In the genomic region with DNA sequence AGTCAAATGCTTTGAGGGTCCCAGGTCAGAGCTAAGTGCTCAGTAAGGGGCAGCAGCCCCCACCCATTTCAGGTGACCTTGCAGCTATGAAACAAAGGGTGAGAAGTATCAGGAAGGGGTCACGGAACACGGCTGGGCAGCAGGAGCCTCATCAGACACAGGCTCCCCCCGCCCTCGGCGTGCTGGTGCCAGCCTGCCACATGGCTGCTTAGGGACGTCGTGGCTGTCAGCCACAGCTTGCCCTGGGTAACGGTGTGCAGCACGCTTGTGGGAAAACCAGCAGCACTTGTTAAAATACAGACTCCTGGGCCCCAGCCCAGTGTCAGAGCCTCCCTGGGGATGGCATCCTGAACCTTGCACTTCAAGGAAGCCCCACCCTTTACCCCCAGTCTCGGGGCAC, we compare ENCODE assay signal across 24 cellular contexts. TPM values are rescaled to one million over a fixed set of nuclear protein-coding genes. Genes with fewer than 3 reads are reported as not detected.
DNase-seq lines count a peak whose midpoint lies in the region; ATAC-seq, FAIRE-seq and TF ChIP-seq lines count a peak whose summit lies in the region.
"Had no signal": no experiment of that assay in that cellular context is flagged by ENCODE, and none has a peak within 500 bp of the region (broad histone marks: within the 10 kb centered on the region; RNA-seq: fewer than 3 reads in every experiment).

No MANE protein-coding gene starts in this region.

- peaks cover 0 to 3% of the 10 kb centered on the region in 2 donors for H3K9me3 Mint-ChIP-seq in activated T-cell treated with anti-CD3 and anti-CD28 coated beads, Interleukin-2, amount 50 U/mL, for 72 hours
- H3K9me3 Mint-ChIP-seq in activated T-cell treated with anti-CD3 and anti-CD28 coated beads, Interleukin-2, amount 50 U/mL, for 4 hours, result no peaks in the 10 kb centered on the region
- H3K9me3 Mint-ChIP-seq in osteocyte (ENCODE audit: unreplicated experiment), result no peaks in the 10 kb centered on the region
- H3K9me3 Mint-ChIP-seq: IgD-negative memory B cell had no signal

- 4% methylated on average over 10 of the region's 10 CpGs for WGBS in K562 (ENCODE audit: insufficient coverage, low coverage, missing lambda C conversion rate)
- 68 to 71% methylated on average over 3 to 10 of the region's 10 CpGs for WGBS in upper lobe of left lung, 2 donors

- intact Hi-C loops in K562 (cut with micrococcal nuclease), result no loop called here

- H3K9ac ChIP-seq in K562 (ENCODE audit: insufficient read depth in 1 of 2, low read depth in 2 of 2, low read length in 2 of 2), result no peak overlapping the region
- H3K9ac ChIP-seq: SK-N-SH had no signal

- peaks cover 0 to 4% of the 10 kb centered on the region in 2 donors for H3K36me3 Mint-ChIP-seq in activated T-cell treated with anti-CD3 and anti-CD28 coated beads, Interleukin-2, amount 50 U/mL, for 72 hours (ENCODE audit: insufficient read depth in 2 of 2)
- H3K36me3 Mint-ChIP-seq in activated T-cell treated with anti-CD3 and anti-CD28 coated beads, Interleukin-2, amount 50 U/mL, for 4 hours (ENCODE audit: insufficient read depth), result no peaks in the 10 kb centered on the region
- H3K36me3 Mint-ChIP-seq in osteocyte (ENCODE audit: unreplicated experiment), result no peaks in the 10 kb centered on the region
- H3K36me3 Mint-ChIP-seq: IgD-negative memory B cell had no signal

- H3K4me3 Mint-ChIP-seq in activated T-cell treated with anti-CD3 and anti-CD28 coated beads, Interleukin-2, amount 50 U/mL, for 72 hours, result no peak overlapping the region
- no peak overlapping the region for H3K4me3 Mint-ChIP-seq in activated T-cell treated with anti-CD3 and anti-CD28 coated beads, Interleukin-2, amount 50 U/mL, for 4 hours
- no peak overlapping the region for H3K4me3 Mint-ChIP-seq in osteocyte (ENCODE audit: unreplicated experiment)
- H3K4me3 Mint-ChIP-seq: B cell, IgD-negative memory B cell had no signal

- peaks cover 0 to 13% of the 10 kb centered on the region in 2 experiments; a peak in 2 of 5 replicates for H3K4me1 ChIP-seq in K562 (replicated peaks in 1 of 2; ENCODE audit: control insufficient read depth in 2 of 2, insufficient read depth in 2 of 2, low read length in 2 of 2)
- H3K4me1 ChIP-seq in upper lobe of left lung, result peaks cover 0 to 6% (median 2%) of the 10 kb centered on the region in 4 donors

- H3K9me3 ChIP-seq in K562 (replicated peaks; ENCODE audit: control insufficient read depth, insufficient read depth, low read depth, low read length) (no peaks in the 10 kb centered on the region), upper lobe of left lung (no peaks in the 10 kb centered on the region)
- H3K9me3 ChIP-seq: SK-N-SH had no signal

- TF ChIP-seq CTCF in K562 (IDR thresholded peaks at IDR 0.05 in 2 of 3, conservative IDR thresholded peaks at IDR 0.05 in 1 of 3; ENCODE audit: insufficient read depth in 2 of 3, low read depth in 1 of 3, low read length in 3 of 3) (no peak), osteocyte (IDR thresholded peaks at IDR 0.05) (no peak), upper lobe of left lung (IDR thresholded peaks at IDR 0.05) (no peak)

- H3K27ac Mint-ChIP-seq in activated T-cell treated with anti-CD3 and anti-CD28 coated beads, Interleukin-2, amount 50 U/mL, for 72 hours, result peak overlapping the region; percentile 39
- H3K27ac Mint-ChIP-seq in osteocyte (ENCODE audit: unreplicated experiment), result no peak overlapping the region
- H3K27ac Mint-ChIP-seq: B cell, IgD-negative memory B cell had no signal

- no peak overlapping the region for H2AFZ ChIP-seq in K562 (ENCODE audit: low read depth, low read length)

- ATAC-seq in activated T-cell treated with anti-CD3 and anti-CD28 coated beads, Interleukin-2, amount 50 U/mL, for 72 hours (replicated peaks in 1 of 2), result no peak
- ATAC-seq in activated T-cell treated with anti-CD3 and anti-CD28 coated beads, Interleukin-2, amount 50 U/mL, for 4 hours, result no peak
- ATAC-seq in K562, result no peak
- no peak for ATAC-seq in upper lobe of left lung (ENCODE audit: low FRiP score in 2 of 2)
- ATAC-seq: HCT116 had no signal

- H3K4me3 ChIP-seq in K562, result no peak overlapping the region
- no peak overlapping the region for H3K4me3 ChIP-seq in upper lobe of left lung

- H3K27me3 ChIP-seq in K562 (ENCODE audit: control insufficient read depth in 2 of 2, insufficient read depth in 2 of 2, low read length in 2 of 2), result peaks cover 26 to 38% of the 10 kb centered on the region in 2 experiments; a peak in 4 of 5 replicates
- H3K27me3 ChIP-seq in upper lobe of left lung, result no peaks in the 10 kb centered on the region

- TF ChIP-seq POLR2A in K562 (conservative IDR thresholded peaks at IDR 0.05), result no peak
- no peak for TF ChIP-seq POLR2A in upper lobe of left lung (IDR thresholded peaks at IDR 0.05)

- H3K4me1 Mint-ChIP-seq in activated T-cell treated with anti-CD3 and anti-CD28 coated beads, Interleukin-2, amount 50 U/mL, for 72 hours (ENCODE audit: low read depth), result peaks cover 6% of the 10 kb centered on the region
- peaks cover 6% of the 10 kb centered on the region for H3K4me1 Mint-ChIP-seq in activated T-cell treated with anti-CD3 and anti-CD28 coated beads, Interleukin-2, amount 50 U/mL, for 4 hours (ENCODE audit: low read depth)
- peaks cover 13% of the 10 kb centered on the region for H3K4me1 Mint-ChIP-seq in osteocyte (ENCODE audit: unreplicated experiment)

- H4K20me1 ChIP-seq in K562 (replicated peaks; ENCODE audit: control insufficient read depth, insufficient read depth, low read length), result 0 out of 2 replicates have a peak, but pooled peaks cover 3% of the 10 kb centered on the region

- no peaks in the 10 kb centered on the region for H3K27me3 Mint-ChIP-seq in activated T-cell treated with anti-CD3 and anti-CD28 coated beads, Interleukin-2, amount 50 U/mL, for 72 hours (ENCODE audit: low read depth)
- peaks cover 5% of the 10 kb centered on the region for H3K27me3 Mint-ChIP-seq in activated T-cell treated with anti-CD3 and anti-CD28 coated beads, Interleukin-2, amount 50 U/mL, for 4 hours (ENCODE audit: low read depth)
- no peaks in the 10 kb centered on the region for H3K27me3 Mint-ChIP-seq in osteocyte (ENCODE audit: unreplicated experiment)

- no peak for TF ChIP-seq RAD21 in K562 (CRISPR knock-in tag; conservative IDR thresholded peaks at IDR 0.05 in 1 of 2, IDR thresholded peaks at IDR 0.05 in 1 of 2)

- no peaks in the 10 kb centered on the region for H3K79me2 ChIP-seq in K562 (ENCODE audit: control insufficient read depth, insufficient read depth, low read length)

- BruUV-seq in K562 (replicated peaks; lab: Mats Ljungman, UMichigan), result no TSS peak

- H3K27ac ChIP-seq in K562 (ENCODE audit: extremely low read depth, low read depth, low read length) (no peak overlapping the region), upper lobe of left lung (no peak overlapping the region)

- no peak for FAIRE-seq in K562 (lab: Jason Lieb, UNC)
- FAIRE-seq: GM12891, H1 had no signal

- no peaks in the 10 kb centered on the region for H3K9me1 ChIP-seq in K562 (ENCODE audit: control insufficient read depth, insufficient read depth, low read length)

- in situ Hi-C loops in K562 (cut with MboI), result no loop called here

- CTCF ChIA-PET in K562 (lab: Yijun Ruan, JAX; ENCODE audit: low intra/inter-chr PET ratio), result no interaction called here

- no peaks in the 10 kb centered on the region for H3K36me3 ChIP-seq in K562 (ENCODE audit: control insufficient read depth, insufficient read depth, low read length)
- H3K36me3 ChIP-seq in upper lobe of left lung, result no peaks in the 10 kb centered on the region

- no peak for DNase-seq in activated T-cell treated with anti-CD3 and anti-CD28 coated beads, Interleukin-2, amount 50 U/mL, for 72 hours
- DNase-seq in activated T-cell treated with anti-CD3 and anti-CD28 coated beads, Interleukin-2, amount 50 U/mL, for 4 hours, result no peak
- DNase-seq in K562 (ENCODE audit: extremely low read depth in 1 of 4, low spot score in 3 of 4), result no peak
- peak; percentile 75 for DNase-seq in osteocyte (ENCODE audit: extremely low spot score, unreplicated experiment)
- DNase-seq in NCI-H1105 (lab: John Stamatoyannopoulos, UW), result no peak
- DNase-seq in KG1 (lab: John Stamatoyannopoulos, UW), result no peak
- DNase-seq in upper lobe of left lung, result no peak
- DNase-seq: Calu3, DMS79 treated with DMSO at 0.1 percent for 48 hours, GF-D8, Kasumi-1, NCI-H1092 treated with DMSO at 0.1 percent for 48 hours, NCI-H146, NCI-H1930, NCI-H2107, NCI-H524, NCI-H774, SIG-M5, SK-N-SH had no signal

- POLR2A ChIA-PET in K562 (lab: Yijun Ruan, JAX), result no interaction called here

- TF ChIP-seq EP300 in K562 (IDR thresholded peaks at IDR 0.05; ENCODE audit: low read length) (no peak), upper lobe of left lung (IDR thresholded peaks at IDR 0.05) (no peak)

- no peak overlapping the region for H3K4me2 ChIP-seq in K562 (ENCODE audit: insufficient read depth, low read length)
- H3K4me2 ChIP-seq: SK-N-SH had no signal

TF ChIP-seq in K562, 482 proteins besides CTCF, POLR2A, EP300 and RAD21 (continues in another document):
- TF ChIP-seq ZNF431 (CRISPR knock-in tag; IDR thresholded peaks at IDR 0.05), result 0 out of 2 replicates have a peak, but pooled peaks have one; percentile 26

RNA-seq across cellular contexts. Expression of gene SSR1, which starts 39.3 kb away (rescaled TPM):
- total RNA-seq in activated T-cell treated with anti-CD3 and anti-CD28 coated beads, Interleukin-2, amount 50 U/mL, for 72 hours, result 100 to 1,000 TPM; 127 to 154 TPM
- 100 to 1,000 TPM; 133 to 146 (median 135) TPM for total RNA-seq in activated T-cell treated with anti-CD3 and anti-CD28 coated beads, Interleukin-2, amount 50 U/mL, for 4 hours
- total RNA-seq in K562 (2011; cell fraction: chromatin; rRNA removed; ENCODE audit: low replicate concordance), result 114 and 205 TPM in 2 replicates
- 79.2 and 86.9 TPM in 2 replicates for total RNA-seq in K562 (2011; cell fraction: nucleolus; rRNA removed)
- 142 and 219 TPM in 2 replicates for total RNA-seq in K562 (2011; cell fraction: nucleoplasm; rRNA removed)
- total RNA-seq in K562 (2014; rRNA removed), result 75.7 and 87.7 TPM in 2 replicates
- 129 and 148 TPM in 2 replicates for total RNA-seq in K562 (2014; rRNA removed; fragmentation: Illumina TruSeq; extraction: Trizol)
- 94.0 and 97.4 TPM in 2 replicates for total RNA-seq in K562 (2015; rRNA removed; fragmentation: Illumina TruSeq; extraction: Trizol)
- 144 and 147 TPM in 2 replicates for total RNA-seq in K562 (2021)
- 176 and 197 TPM in 2 replicates for polyA plus RNA-seq in K562 (2011; rRNA removed)
- 34.5 and 75.0 TPM in 2 replicates for polyA plus RNA-seq in K562 (2011; cell fraction: cytosol; rRNA removed)
- polyA plus RNA-seq in K562 (2011; cell fraction: nucleus; rRNA removed), result 38.8 and 65.1 TPM in 2 replicates
- 157 and 163 TPM in 2 replicates for polyA plus RNA-seq in K562 (2012)
- polyA plus RNA-seq in K562 (2014; fragmentation: Illumina TruSeq; extraction: Trizol), result 144 and 167 TPM in 2 replicates
- 100 to 1,000 TPM; 212 to 220 TPM for polyA plus RNA-seq in K562 (2014; fragmentation: Nextera tagmentation; extraction: Ambion mirVana)
- polyA plus RNA-seq in K562 (2014; rRNA removed), result 107 and 110 TPM in 2 replicates
- 241 and 283 TPM in 2 replicates for polyA minus RNA-seq in K562 (2011; rRNA and poly(A)+ RNA removed)
- 83.5 and 101 TPM in 2 replicates for polyA minus RNA-seq in K562 (2011; cell fraction: cytosol; rRNA and poly(A)+ RNA removed)
- polyA minus RNA-seq in K562 (2011; cell fraction: nucleus; rRNA and poly(A)+ RNA removed), result 13.6 and 24.5 TPM in 2 replicates
- 183 and 204 TPM in 2 replicates for total RNA-seq in osteocyte
- total RNA-seq in upper lobe of left lung, result 100 to 1,000 TPM in 2 of 6 donors, 10 to 100 TPM in 4; 14.5 to 135 (median 57.7) TPM
